Comparison of ENCODE assay signal across 21 cellular contexts in genomic region chr10:79061441-79062315, GRCh38. TPM values are rescaled to one million over a fixed set of nuclear protein-coding genes. Genes with fewer than 3 reads are reported as not detected.
DNase-seq lines count a peak whose midpoint lies in the region; ATAC-seq and TF ChIP-seq lines count a peak whose summit lies in the region.
"Had no signal": no experiment of that assay in that cellular context is flagged by ENCODE, and none has a peak within 500 bp of the region (broad histone marks: within the 10 kb centered on the region; RNA-seq: fewer than 3 reads in every experiment).

No MANE protein-coding gene starts in this region.

- H3K4me3 ChIP-seq in osteoblast (ENCODE audit: insufficient read depth, low read length): no peak overlapping the region
- no peak overlapping the region for H3K4me3 ChIP-seq in upper lobe of right lung
- H3K4me3 ChIP-seq in Karpas-422 (ENCODE audit: low read length): no peak overlapping the region
- H3K4me3 ChIP-seq: thoracic aorta had no signal

- intact Hi-C loops in left ventricle myocardium superior (cut with micrococcal nuclease): loop anchor here (10.0 kb wide), 1 partner anchor 87 kb away; no protein-coding TSS in a partner anchor
- intact Hi-C loops in upper lobe of right lung (cut with DNase I): no loop called here

- no peak for TF ChIP-seq CTCF in osteoblast (IDR thresholded peaks at IDR 0.05; ENCODE audit: extremely low read depth, low read depth, low read length)
- TF ChIP-seq CTCF in upper lobe of right lung (IDR thresholded peaks at IDR 0.05): no peak

- no peaks in the 10 kb centered on the region for H3K9me3 ChIP-seq in osteoblast (ENCODE audit: low read depth, low read length)
- no peaks in the 10 kb centered on the region for H3K9me3 ChIP-seq in upper lobe of right lung
- no peaks in the 10 kb centered on the region for H3K9me3 ChIP-seq in Karpas-422 (ENCODE audit: low read length)
- H3K9me3 ChIP-seq: SK-N-SH, thoracic aorta had no signal

- no peaks in the 10 kb centered on the region for H3K9me2 ChIP-seq in Karpas-422 (replicated peaks; ENCODE audit: insufficient read depth, low read length)
- H3K9me2 ChIP-seq: SK-N-SH had no signal

- no peak overlapping the region for H2AFZ ChIP-seq in osteoblast (ENCODE audit: low read length)
- H2AFZ ChIP-seq in Karpas-422 (ENCODE audit: low read length): no peak overlapping the region

- H3K4me2 ChIP-seq in osteoblast (ENCODE audit: insufficient read depth, low read length): no peak overlapping the region
- no peak overlapping the region for H3K4me2 ChIP-seq in Karpas-422 (ENCODE audit: low read depth, low read length, poor library complexity, severe bottlenecking)
- H3K4me2 ChIP-seq: SK-N-SH had no signal

- ATAC-seq in left ventricle myocardium superior (no peak), upper lobe of right lung (no peak), HG03135 (IDR thresholded peaks at IDR 0.05; ENCODE audit: unreplicated experiment) (no peak)

- H4K20me1 ChIP-seq in osteoblast (ENCODE audit: insufficient read depth, low read length) (no peaks in the 10 kb centered on the region), Karpas-422 (ENCODE audit: insufficient read depth, low read depth, low read length) (no peaks in the 10 kb centered on the region)

- H3K9ac ChIP-seq in Karpas-422 (ENCODE audit: low read length): no peak overlapping the region
- H3K9ac ChIP-seq: SK-N-SH had no signal

- H3K4me1 ChIP-seq in osteoblast (ENCODE audit: insufficient read depth, low read length): peaks cover 5% of the 10 kb centered on the region
- H3K4me1 ChIP-seq in upper lobe of right lung: peaks cover 12% of the 10 kb centered on the region
- H3K4me1 ChIP-seq in Karpas-422 (ENCODE audit: low read length): peaks cover 2% of the 10 kb centered on the region

- no peaks in the 10 kb centered on the region for H3K36me3 ChIP-seq in osteoblast (ENCODE audit: insufficient read depth, low read length)
- no peaks in the 10 kb centered on the region for H3K36me3 ChIP-seq in upper lobe of right lung
- no peaks in the 10 kb centered on the region for H3K36me3 ChIP-seq in Karpas-422 (ENCODE audit: insufficient read depth, low read length)
- H3K36me3 ChIP-seq: thoracic aorta had no signal

- H3K27ac ChIP-seq in osteoblast (ENCODE audit: low read depth, low read length) (no peak overlapping the region), upper lobe of right lung (no peak overlapping the region), Karpas-422 (ENCODE audit: low read length) (no peak overlapping the region)
- H3K27ac ChIP-seq: thoracic aorta had no signal

- H3K27me3 ChIP-seq in osteoblast (ENCODE audit: insufficient read depth, low read length) (peaks cover 8% of the 10 kb centered on the region), upper lobe of right lung (no peaks in the 10 kb centered on the region), Karpas-422 (ENCODE audit: low read length) (no peaks in the 10 kb centered on the region)

- DNase-seq in activated effector memory CD4-positive, alpha-beta T cell treated with anti-CD3 and anti-CD28 coated beads, Interleukin-2, amount 50 U/mL, for 16 hours: peak; percentile 50
- no peak for DNase-seq in activated effector memory CD4-positive, alpha-beta T cell treated with Interleukin-2 at 50 U/mL for 16 hours
- DNase-seq in left ventricle myocardium superior (peak; percentile 24), osteoblast (ENCODE audit: insufficient read length, low spot score, missing footprints) (peak; percentile 64), upper lobe of right lung (peak; percentile 50), activated gamma-delta T cell treated with Interleukin-2 at 50 U/mL for 16 hours (no peak), Karpas-422 (no peak)
- DNase-seq: 8988T; activated CD4-positive, alpha-beta T cell treated with anti-CD3 and anti-CD28 coated beads for 4 hours; activated naive CD4-positive, alpha-beta T cell treated with anti-CD3 and anti-CD28 coated beads for 36 hours; dermis blood vessel endothelial cell; erythroblast; GOT3; KBM-7; mesenchymal stem cell; NCI-H2081 treated with DMSO at 0.1 percent for 48 hours; NCI-H526 treated with DMSO at 0.1 percent for 48 hours; SK-N-SH; stimulated activated CD4-positive, alpha-beta T cell treated with anti-CD3 and anti-CD28 coated beads, Interleukin-2, amount 100 ng/mL, for 48 hours had no signal

- H3K79me2 ChIP-seq in osteoblast (ENCODE audit: insufficient read depth, low read length): no peaks in the 10 kb centered on the region
- no peaks in the 10 kb centered on the region for H3K79me2 ChIP-seq in Karpas-422 (ENCODE audit: low read length)

RNA-seq across cellular contexts. Expression of gene ZMIZ1, which starts 7.1 kb away (rescaled TPM):
- 49.5 TPM for total RNA-seq in left ventricle myocardium superior
- 40.9 and 50.4 TPM in 2 replicates for total RNA-seq in osteoblast
- total RNA-seq in upper lobe of right lung: 84.7 TPM
- 63.0 and 73.1 TPM in 2 replicates for total RNA-seq in Karpas-422 (2014; rRNA removed; shearing (Covaris generic); ENCODE audit: low replicate concordance)

Comparison
In these comparisons a context has a peak if more than half of its experiments do, and no peak if none do; other contexts are left out.
1. DNase-seq: peak in activated effector memory CD4-positive, alpha-beta T cell treated with anti-CD3 and anti-CD28 coated beads, Interleukin-2, amount 50 U/mL, for 16 hours (single experiment), left ventricle myocardium superior (single experiment), osteoblast (single experiment) and upper lobe of right lung (single experiment); none in activated effector memory CD4-positive, alpha-beta T cell treated with Interleukin-2 at 50 U/mL for 16 hours (single experiment), activated gamma-delta T cell treated with Interleukin-2 at 50 U/mL for 16 hours (single experiment) and Karpas-422 (single experiment).